ENCODE assay signal across 23 cellular contexts in the genomic region with DNA sequence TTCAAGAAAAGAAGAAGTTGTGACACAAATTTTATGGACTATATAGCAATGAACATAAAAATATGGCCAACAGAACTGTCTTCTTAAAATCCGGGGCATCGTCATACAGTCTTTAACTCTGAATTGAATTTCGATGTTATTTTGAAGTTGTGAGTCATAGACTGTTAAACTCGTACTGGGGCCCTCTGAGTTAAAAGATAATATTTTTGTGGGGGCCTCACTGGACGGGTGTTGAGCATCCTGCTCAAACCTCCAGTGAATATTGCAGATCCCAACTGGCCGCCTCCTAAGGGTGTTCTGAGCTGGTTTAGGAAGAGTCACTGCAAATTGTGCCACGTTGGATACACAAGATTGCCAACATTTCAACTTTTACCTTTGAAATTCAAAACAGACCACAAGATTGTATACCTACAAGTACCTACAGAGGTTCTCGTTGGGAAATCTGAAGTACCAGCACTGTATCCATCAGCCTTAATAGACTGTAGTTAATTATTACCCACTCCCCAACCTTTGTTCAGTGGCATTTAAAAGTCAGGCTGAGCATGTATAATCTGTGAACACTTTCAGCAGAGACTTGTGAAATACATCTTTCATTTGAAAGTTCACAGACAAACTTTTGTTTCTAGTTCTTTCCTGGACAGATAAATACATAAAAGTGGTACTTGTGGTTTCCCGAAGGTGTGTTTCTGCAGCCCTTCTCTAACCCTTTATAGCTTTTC. TPM values are rescaled to one million over a fixed set of nuclear protein-coding genes. Genes with fewer than 3 reads are reported as not detected.
DNase-seq lines count a peak whose midpoint lies in the region; ATAC-seq and TF ChIP-seq lines count a peak whose summit lies in the region.
"Had no signal": no experiment of that assay in that cellular context is flagged by ENCODE, and none has a peak within 500 bp of the region (broad histone marks: within the 10 kb centered on the region; RNA-seq: fewer than 3 reads in every experiment).

No MANE protein-coding gene starts in this region.

- no peak overlapping the region for H3K27ac Mint-ChIP-seq in stimulated activated naive CD8-positive, alpha-beta T cell treated with anti-CD3 and anti-CD28 coated beads, Interleukin-15, amount 100 ng/mL, for 72 hours
- H3K27ac Mint-ChIP-seq in nephron progenitor cell, result no peak overlapping the region
- H3K27ac Mint-ChIP-seq: endodermal cell; mesothelial cell of epicardium; stimulated activated effector memory CD8-positive, alpha-beta T cell treated with anti-CD3 and anti-CD28 coated beads, Interleukin-12 subunit alpha, Interleukin-12 subunit beta, amount 100 ng/mL, for 72 hours had no signal

- H3K27me3 ChIP-seq in left lung, result no peaks in the 10 kb centered on the region
- H3K27me3 ChIP-seq: tibial artery had no signal

- intact Hi-C loops in left lung (cut with DNase I), result no loop called here

- H3K9me3 Mint-ChIP-seq in stimulated activated naive CD8-positive, alpha-beta T cell treated with anti-CD3 and anti-CD28 coated beads, Interleukin-15, amount 100 ng/mL, for 72 hours, result no peaks in the 10 kb centered on the region
- H3K9me3 Mint-ChIP-seq in nephron progenitor cell, result peaks cover 33% of the 10 kb centered on the region
- H3K9me3 Mint-ChIP-seq: stimulated activated effector memory CD8-positive, alpha-beta T cell treated with anti-CD3 and anti-CD28 coated beads, Interleukin-12 subunit alpha, Interleukin-12 subunit beta, amount 100 ng/mL, for 72 hours had no signal

- TF ChIP-seq CTCF in left lung (IDR thresholded peaks at IDR 0.05), result no peak
- TF ChIP-seq CTCF in nephron progenitor cell (IDR thresholded peaks at IDR 0.05), result no peak

- ATAC-seq in stimulated activated naive CD8-positive, alpha-beta T cell treated with anti-CD3 and anti-CD28 coated beads, Interleukin-15, amount 100 ng/mL, for 72 hours, result peak; percentile 76
- ATAC-seq in stimulated activated naive CD8-positive, alpha-beta T cell treated with anti-CD3 and anti-CD28 coated beads, Interleukin-15, Interleukin-2, amounts not matched to agents 100 U/mL and 50 U/mL, for 24 hours, result no peak
- ATAC-seq in left lung (peak; percentile 77), GM18502 (IDR thresholded peaks at IDR 0.05; ENCODE audit: poor library complexity, unreplicated experiment) (no peak)

- no peak overlapping the region for H3K4me3 Mint-ChIP-seq in stimulated activated naive CD8-positive, alpha-beta T cell treated with anti-CD3 and anti-CD28 coated beads, Interleukin-15, amount 100 ng/mL, for 72 hours
- no peak overlapping the region for H3K4me3 Mint-ChIP-seq in nephron progenitor cell
- H3K4me3 Mint-ChIP-seq: endodermal cell; mesothelial cell of epicardium; stimulated activated effector memory CD8-positive, alpha-beta T cell treated with anti-CD3 and anti-CD28 coated beads, Interleukin-12 subunit alpha, Interleukin-12 subunit beta, amount 100 ng/mL, for 72 hours had no signal

- no peak overlapping the region for H3K4me3 ChIP-seq in left lung
- H3K4me3 ChIP-seq: tibial artery had no signal

- no peaks in the 10 kb centered on the region for H3K36me3 ChIP-seq in left lung
- H3K36me3 ChIP-seq: tibial artery had no signal

- H3K4me1 Mint-ChIP-seq in stimulated activated naive CD8-positive, alpha-beta T cell treated with anti-CD3 and anti-CD28 coated beads, Interleukin-15, amount 100 ng/mL, for 72 hours, result peaks cover 13% of the 10 kb centered on the region
- peaks cover 4% of the 10 kb centered on the region for H3K4me1 Mint-ChIP-seq in nephron progenitor cell
- H3K4me1 Mint-ChIP-seq: endodermal cell had no signal

- DNase-seq in stimulated activated naive CD8-positive, alpha-beta T cell treated with anti-CD3 and anti-CD28 coated beads, Interleukin-15, amount 100 ng/mL, for 72 hours, result no peak
- no peak for DNase-seq in stimulated activated naive CD8-positive, alpha-beta T cell treated with anti-CD3 and anti-CD28 coated beads, Interleukin-15, Interleukin-2, amounts not matched to agents 100 U/mL and 50 U/mL, for 24 hours
- DNase-seq in HuH-7.5 (ENCODE audit: low spot score) (peak; percentile 70), left lung (no peak), activated gamma-delta T cell (lab: John Stamatoyannopoulos, UW) (no peak), cortex of kidney (lab: John Stamatoyannopoulos, UW) (no peak), nephron progenitor cell (no peak)
- DNase-seq: ACHN; activated CD4-positive, alpha-beta T cell treated with anti-CD3 and anti-CD28 coated beads for 48 hours; activated naive CD4-positive, alpha-beta T cell; aorta; cerebellar nuclear complex; DMS79; endodermal cell; NCI-H146; NCI-H2227 treated with DMSO at 0.1 percent for 48 hours; stimulated activated CD4-positive, alpha-beta T cell treated with anti-CD3 and anti-CD28 coated beads, Interleukin-15, amount 100 ng/mL, for 24 hours; tibial artery had no signal

- H3K36me3 Mint-ChIP-seq in nephron progenitor cell (ENCODE audit: low read depth), result peaks cover 61% of the 10 kb centered on the region
- H3K36me3 Mint-ChIP-seq: stimulated activated effector memory CD8-positive, alpha-beta T cell treated with anti-CD3 and anti-CD28 coated beads, Interleukin-12 subunit alpha, Interleukin-12 subunit beta, amount 100 ng/mL, for 72 hours had no signal

- peaks cover 8% of the 10 kb centered on the region for H3K27me3 Mint-ChIP-seq in stimulated activated naive CD8-positive, alpha-beta T cell treated with anti-CD3 and anti-CD28 coated beads, Interleukin-15, amount 100 ng/mL, for 72 hours
- H3K27me3 Mint-ChIP-seq in nephron progenitor cell (ENCODE audit: low read depth, poor library complexity), result no peaks in the 10 kb centered on the region

- H3K4me1 ChIP-seq in left lung, result no peaks in the 10 kb centered on the region
- H3K4me1 ChIP-seq: tibial artery had no signal

- no peak overlapping the region for H3K27ac ChIP-seq in left lung
- H3K27ac ChIP-seq: C4-2B, RWPE1, tibial artery had no signal

- H3K9me3 ChIP-seq in left lung, result no peaks in the 10 kb centered on the region
- H3K9me3 ChIP-seq: tibial artery had no signal

RNA-seq across cellular contexts. Expression of a gene that starts 27.8 kb away (rescaled TPM):
- total RNA-seq in left lung, result 1 to 10 TPM; 9.4 to 9.5 TPM

RNA-seq across cellular contexts. Expression of a gene that starts 37.3 kb away (rescaled TPM):
- total RNA-seq in left lung, result 10 to 100 TPM; 61.9 to 82.4 TPM

Comparison
In these comparisons a context has a peak if more than half of its experiments do, and no peak if none do; other contexts are left out.
1. ATAC-seq: peak in stimulated activated naive CD8-positive, alpha-beta T cell treated with anti-CD3 and anti-CD28 coated beads, Interleukin-15, amount 100 ng/mL, for 72 hours (single experiment) and left lung (single experiment); none in stimulated activated naive CD8-positive, alpha-beta T cell treated with anti-CD3 and anti-CD28 coated beads, Interleukin-15, Interleukin-2, amounts not matched to agents 100 U/mL and 50 U/mL, for 24 hours (single experiment) and GM18502 (single experiment).